Comparison of ENCODE assay signal across 2 cellular contexts in the genomic region with DNA sequence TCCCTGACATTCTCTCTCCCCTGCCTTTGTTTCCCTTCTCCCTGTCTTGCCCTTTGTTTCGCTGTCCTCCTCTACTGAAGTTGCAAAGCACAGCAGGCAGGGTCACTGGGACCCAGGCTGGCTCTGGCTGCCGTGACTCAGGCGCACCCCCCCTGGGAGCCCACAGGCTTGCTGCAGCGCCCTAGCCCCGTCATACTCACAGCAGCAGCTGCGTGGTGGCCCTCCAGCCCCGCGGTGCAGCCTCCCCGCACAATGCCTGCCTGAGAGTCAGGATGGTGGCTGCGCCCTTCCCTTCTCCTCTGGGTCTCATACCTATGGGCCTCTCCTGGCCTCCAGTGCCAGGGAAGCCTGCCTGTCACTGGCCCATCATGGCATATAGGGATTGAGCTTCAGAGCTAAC.
TF ChIP-seq lines count a peak whose summit lies in the region.

No MANE protein-coding gene starts in this region.

TF ChIP-seq in GM23338, 12 proteins besides CTCF, POLR2A, EP300 and RAD21 (continued from another document and continues in another):
- TF ChIP-seq ZNF331 (CRISPR knock-in tag; IDR thresholded peaks at IDR 0.05; ENCODE audit: low read depth): no peak
- no peak for TF ChIP-seq CREB1 (CRISPR knock-in tag; IDR thresholded peaks at IDR 0.05; ENCODE audit: low read depth)
- no peak for TF ChIP-seq NANOG (IDR thresholded peaks at IDR 0.05; ENCODE audit: borderline replicate concordance)
- TF ChIP-seq, protein P1, sequence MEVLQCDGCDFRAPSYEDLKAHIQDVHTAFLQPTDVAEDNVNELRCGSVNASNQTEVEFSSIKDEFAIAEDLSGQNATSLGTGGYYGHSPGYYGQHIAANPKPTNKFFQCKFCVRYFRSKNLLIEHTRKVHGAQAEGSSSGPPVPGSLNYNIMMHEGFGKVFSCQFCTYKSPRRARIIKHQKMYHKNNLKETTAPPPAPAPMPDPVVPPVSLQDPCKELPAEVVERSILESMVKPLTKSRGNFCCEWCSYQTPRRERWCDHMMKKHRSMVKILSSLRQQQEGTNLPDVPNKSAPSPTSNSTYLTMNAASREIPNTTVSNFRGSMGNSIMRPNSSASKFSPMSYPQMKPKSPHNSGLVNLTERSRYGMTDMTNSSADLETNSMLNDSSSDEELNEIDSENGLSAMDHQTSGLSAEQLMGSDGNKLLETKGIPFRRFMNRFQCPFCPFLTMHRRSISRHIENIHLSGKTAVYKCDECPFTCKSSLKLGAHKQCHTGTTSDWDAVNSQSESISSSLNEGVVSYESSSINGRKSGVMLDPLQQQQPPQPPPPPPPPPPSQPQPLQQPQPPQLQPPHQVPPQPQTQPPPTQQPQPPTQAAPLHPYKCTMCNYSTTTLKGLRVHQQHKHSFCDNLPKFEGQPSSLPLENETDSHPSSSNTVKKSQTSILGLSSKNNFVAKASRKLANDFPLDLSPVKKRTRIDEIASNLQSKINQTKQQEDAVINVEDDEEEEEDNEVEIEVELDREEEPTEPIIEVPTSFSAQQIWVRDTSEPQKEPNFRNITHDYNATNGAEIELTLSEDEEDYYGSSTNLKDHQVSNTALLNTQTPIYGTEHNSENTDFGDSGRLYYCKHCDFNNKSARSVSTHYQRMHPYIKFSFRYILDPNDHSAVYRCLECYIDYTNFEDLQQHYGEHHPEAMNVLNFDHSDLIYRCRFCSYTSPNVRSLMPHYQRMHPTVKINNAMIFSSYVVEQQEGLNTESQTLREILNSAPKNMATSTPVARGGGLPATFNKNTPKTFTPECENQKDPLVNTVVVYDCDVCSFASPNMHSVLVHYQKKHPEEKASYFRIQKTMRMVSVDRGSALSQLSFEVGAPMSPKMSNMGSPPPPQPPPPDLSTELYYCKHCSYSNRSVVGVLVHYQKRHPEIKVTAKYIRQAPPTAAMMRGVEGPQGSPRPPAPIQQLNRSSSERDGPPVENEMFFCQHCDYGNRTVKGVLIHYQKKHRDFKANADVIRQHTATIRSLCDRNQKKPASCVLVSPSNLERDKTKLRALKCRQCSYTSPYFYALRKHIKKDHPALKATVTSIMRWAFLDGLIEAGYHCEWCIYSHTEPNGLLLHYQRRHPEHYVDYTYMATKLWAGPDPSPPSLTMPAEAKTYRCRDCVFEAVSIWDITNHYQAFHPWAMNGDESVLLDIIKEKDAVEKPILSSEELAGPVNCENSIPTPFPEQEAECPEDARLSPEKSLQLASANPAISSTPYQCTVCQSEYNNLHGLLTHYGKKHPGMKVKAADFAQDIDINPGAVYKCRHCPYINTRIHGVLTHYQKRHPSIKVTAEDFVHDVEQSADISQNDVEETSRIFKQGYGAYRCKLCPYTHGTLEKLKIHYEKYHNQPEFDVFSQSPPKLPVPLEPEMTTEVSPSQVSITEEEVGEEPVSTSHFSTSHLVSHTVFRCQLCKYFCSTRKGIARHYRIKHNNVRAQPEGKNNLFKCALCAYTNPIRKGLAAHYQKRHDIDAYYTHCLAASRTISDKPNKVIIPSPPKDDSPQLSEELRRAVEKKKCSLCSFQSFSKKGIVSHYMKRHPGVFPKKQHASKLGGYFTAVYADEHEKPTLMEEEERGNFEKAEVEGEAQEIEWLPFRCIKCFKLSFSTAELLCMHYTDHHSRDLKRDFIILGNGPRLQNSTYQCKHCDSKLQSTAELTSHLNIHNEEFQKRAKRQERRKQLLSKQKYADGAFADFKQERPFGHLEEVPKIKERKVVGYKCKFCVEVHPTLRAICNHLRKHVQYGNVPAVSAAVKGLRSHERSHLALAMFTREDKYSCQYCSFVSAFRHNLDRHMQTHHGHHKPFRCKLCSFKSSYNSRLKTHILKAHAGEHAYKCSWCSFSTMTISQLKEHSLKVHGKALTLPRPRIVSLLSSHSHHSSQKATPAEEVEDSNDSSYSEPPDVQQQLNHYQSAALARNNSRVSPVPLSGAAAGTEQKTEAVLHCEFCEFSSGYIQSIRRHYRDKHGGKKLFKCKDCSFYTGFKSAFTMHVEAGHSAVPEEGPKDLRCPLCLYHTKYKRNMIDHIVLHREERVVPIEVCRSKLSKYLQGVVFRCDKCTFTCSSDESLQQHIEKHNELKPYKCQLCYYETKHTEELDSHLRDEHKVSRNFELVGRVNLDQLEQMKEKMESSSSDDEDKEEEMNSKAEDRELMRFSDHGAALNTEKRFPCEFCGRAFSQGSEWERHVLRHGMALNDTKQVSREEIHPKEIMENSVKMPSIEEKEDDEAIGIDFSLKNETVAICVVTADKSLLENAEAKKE (CRISPR knock-in tag; IDR thresholded peaks at IDR 0.05): no peak
- no peak for TF ChIP-seq EZH2phosphoT487 (IDR thresholded peaks at IDR 0.05; ENCODE audit: unreplicated experiment)
- no peak for TF ChIP-seq JUNB (IDR thresholded peaks at IDR 0.05; ENCODE audit: unreplicated experiment)
- no peak for TF ChIP-seq EZH2 (IDR thresholded peaks at IDR 0.05; ENCODE audit: low read depth, unreplicated experiment)
- TF ChIP-seq ZNF114 (CRISPR knock-in tag; IDR thresholded peaks at IDR 0.05): no peak
- no peak for TF ChIP-seq REST (IDR thresholded peaks at IDR 0.05; ENCODE audit: unreplicated experiment)
- TF ChIP-seq STAT1 (IDR thresholded peaks at IDR 0.05; ENCODE audit: unreplicated experiment): no peak

TF ChIP-seq in HepG2, 621 proteins besides CTCF, POLR2A, EP300 and RAD21:
- TF ChIP-seq, protein P2, sequence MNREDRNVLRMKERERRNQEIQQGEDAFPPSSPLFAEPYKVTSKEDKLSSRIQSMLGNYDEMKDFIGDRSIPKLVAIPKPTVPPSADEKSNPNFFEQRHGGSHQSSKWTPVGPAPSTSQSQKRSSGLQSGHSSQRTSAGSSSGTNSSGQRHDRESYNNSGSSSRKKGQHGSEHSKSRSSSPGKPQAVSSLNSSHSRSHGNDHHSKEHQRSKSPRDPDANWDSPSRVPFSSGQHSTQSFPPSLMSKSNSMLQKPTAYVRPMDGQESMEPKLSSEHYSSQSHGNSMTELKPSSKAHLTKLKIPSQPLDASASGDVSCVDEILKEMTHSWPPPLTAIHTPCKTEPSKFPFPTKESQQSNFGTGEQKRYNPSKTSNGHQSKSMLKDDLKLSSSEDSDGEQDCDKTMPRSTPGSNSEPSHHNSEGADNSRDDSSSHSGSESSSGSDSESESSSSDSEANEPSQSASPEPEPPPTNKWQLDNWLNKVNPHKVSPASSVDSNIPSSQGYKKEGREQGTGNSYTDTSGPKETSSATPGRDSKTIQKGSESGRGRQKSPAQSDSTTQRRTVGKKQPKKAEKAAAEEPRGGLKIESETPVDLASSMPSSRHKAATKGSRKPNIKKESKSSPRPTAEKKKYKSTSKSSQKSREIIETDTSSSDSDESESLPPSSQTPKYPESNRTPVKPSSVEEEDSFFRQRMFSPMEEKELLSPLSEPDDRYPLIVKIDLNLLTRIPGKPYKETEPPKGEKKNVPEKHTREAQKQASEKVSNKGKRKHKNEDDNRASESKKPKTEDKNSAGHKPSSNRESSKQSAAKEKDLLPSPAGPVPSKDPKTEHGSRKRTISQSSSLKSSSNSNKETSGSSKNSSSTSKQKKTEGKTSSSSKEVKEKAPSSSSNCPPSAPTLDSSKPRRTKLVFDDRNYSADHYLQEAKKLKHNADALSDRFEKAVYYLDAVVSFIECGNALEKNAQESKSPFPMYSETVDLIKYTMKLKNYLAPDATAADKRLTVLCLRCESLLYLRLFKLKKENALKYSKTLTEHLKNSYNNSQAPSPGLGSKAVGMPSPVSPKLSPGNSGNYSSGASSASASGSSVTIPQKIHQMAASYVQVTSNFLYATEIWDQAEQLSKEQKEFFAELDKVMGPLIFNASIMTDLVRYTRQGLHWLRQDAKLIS (CRISPR knock-in tag; IDR thresholded peaks at IDR 0.05): no peak
TF ChIP-seq in HepG2: peak in this region for 0.
